19 cellular contexts compared by ENCODE assay signal in genomic region chr20:23881371-23881770, GRCh38. TPM values are rescaled to one million over a fixed set of nuclear protein-coding genes. Genes with fewer than 3 reads are reported as not detected.
DNase-seq lines count a peak whose midpoint lies in the region; ATAC-seq, FAIRE-seq and TF ChIP-seq lines count a peak whose summit lies in the region.
"Had no signal": no experiment of that assay in that cellular context is flagged by ENCODE, and none has a peak within 500 bp of the region (broad histone marks: within the 10 kb centered on the region; RNA-seq: fewer than 3 reads in every experiment).

No MANE protein-coding gene starts in this region.

- H3K27me3 ChIP-seq in esophagus muscularis mucosa (no peaks in the 10 kb centered on the region), small intestine (ENCODE audit: control insufficient read depth in 2 of 2, insufficient read depth in 2 of 2, low read length in 2 of 2) (no peaks in the 10 kb centered on the region)
- H3K27me3 ChIP-seq: BLaER1 treated with 17β-estradiol and CSF1 and Interleukin-3, amounts not matched to agents 10 nM and 100 nM had no signal

- TF ChIP-seq EP300 in esophagus muscularis mucosa (IDR thresholded peaks at IDR 0.05) = no peak

- H3K9me3 Mint-ChIP-seq in effector memory CD8-positive, alpha-beta T cell = no peaks in the 10 kb centered on the region
- H3K9me3 Mint-ChIP-seq: CD4-positive, CD25-positive, alpha-beta regulatory T cell; H9 had no signal

- DNase-seq in A172 (ENCODE audit: low spot score) = peak; percentile 14
- DNase-seq in RCC 7860 (ENCODE audit: low spot score) = peak; percentile 21
- DNase-seq in esophagus muscularis mucosa (ENCODE audit: extremely low spot score) = no peak
- DNase-seq in kidney tubule cell (ENCODE audit: low spot score) = peak; percentile 80
- DNase-seq in effector memory CD8-positive, alpha-beta T cell = no peak
- no peak for DNase-seq in small intestine
- no peak for DNase-seq in DMS53 (lab: John Stamatoyannopoulos, UW)
- DNase-seq: 8988T; ACHN; CD4-positive, CD25-positive, alpha-beta regulatory T cell; DMS79 treated with DMSO at 0.1 percent for 48 hours; EL; GOT3; H9 had no signal

- H3K9me3 ChIP-seq in esophagus muscularis mucosa = no peaks in the 10 kb centered on the region
- no peaks in the 10 kb centered on the region for H3K9me3 ChIP-seq in small intestine (ENCODE audit: control insufficient read depth, low read depth)
- H3K9me3 ChIP-seq: BLaER1 treated with 17β-estradiol and CSF1 and Interleukin-3, amounts not matched to agents 10 nM and 100 nM had no signal

- H3K27ac ChIP-seq in esophagus muscularis mucosa (replicated peaks in 1 of 4) (peak overlapping the region in 3 of 4 donors; percentile 78 to 83 (median 79)), small intestine (ENCODE audit: low read depth in 1 of 2, low read length in 1 of 2) (no peak overlapping the region)
- H3K27ac ChIP-seq: BLaER1 treated with 17β-estradiol and CSF1 and Interleukin-3, amounts not matched to agents 10 nM and 100 nM had no signal

- ATAC-seq in effector memory CD8-positive, alpha-beta T cell (replicated peaks) = no peak
- ATAC-seq in GM18873 (IDR thresholded peaks at IDR 0.05; ENCODE audit: low FRiP score, unreplicated experiment) = no peak

- no peak for TF ChIP-seq CTCF in esophagus muscularis mucosa (IDR thresholded peaks at IDR 0.05)

- intact Hi-C loops in esophagus muscularis mucosa (cut with DNase I) = loop anchor here (5.0 kb wide), 1 partner anchor 79 kb away; no protein-coding TSS in a partner anchor

- H3K36me3 Mint-ChIP-seq in effector memory CD8-positive, alpha-beta T cell (ENCODE audit: insufficient read depth) = no peaks in the 10 kb centered on the region
- H3K36me3 Mint-ChIP-seq: CD4-positive, CD25-positive, alpha-beta regulatory T cell had no signal

- FAIRE-seq in RCC 7860 (lab: Jason Lieb, UNC) = no peak
- FAIRE-seq in small intestine (lab: Jason Lieb, UNC) = no peak
- FAIRE-seq: G401.6, GM12891, GM19239 had no signal

- no peak overlapping the region for H3K27ac Mint-ChIP-seq in effector memory CD8-positive, alpha-beta T cell
- H3K27ac Mint-ChIP-seq: CD4-positive, CD25-positive, alpha-beta regulatory T cell; H9 had no signal

- TF ChIP-seq POLR2A in esophagus muscularis mucosa (IDR thresholded peaks at IDR 0.05; ENCODE audit: low read depth) = no peak

- WGBS in esophagus muscularis mucosa = 73% methylated on average over 3 of the region's 6 CpGs
- WGBS in small intestine, 3 donors = 44 to 77% (median 48%) methylated on average over 6 of the region's 6 CpGs

- H3K36me3 ChIP-seq in esophagus muscularis mucosa (no peaks in the 10 kb centered on the region), small intestine (ENCODE audit: control insufficient read depth in 2 of 2, insufficient read depth in 2 of 2, low read length in 2 of 2) (no peaks in the 10 kb centered on the region)
- H3K36me3 ChIP-seq: BLaER1 treated with 17β-estradiol and CSF1 and Interleukin-3, amounts not matched to agents 10 nM and 100 nM had no signal

- no peaks in the 10 kb centered on the region for H3K4me1 Mint-ChIP-seq in effector memory CD8-positive, alpha-beta T cell (ENCODE audit: low read depth in 2 of 2)
- H3K4me1 Mint-ChIP-seq: CD4-positive, CD25-positive, alpha-beta regulatory T cell had no signal

- peaks cover 4 to 40% of the 10 kb centered on the region in 2 donors for H3K27me3 Mint-ChIP-seq in effector memory CD8-positive, alpha-beta T cell
- H3K27me3 Mint-ChIP-seq: CD4-positive, CD25-positive, alpha-beta regulatory T cell had no signal

- H3K4me1 ChIP-seq in esophagus muscularis mucosa = peaks cover 0 to 77% (median 67%) of the 10 kb centered on the region in 4 donors
- H3K4me1 ChIP-seq in small intestine (ENCODE audit: control insufficient read depth in 2 of 2, insufficient read depth in 1 of 2, low read depth in 1 of 2, low read length in 1 of 2) = no peaks in the 10 kb centered on the region

- H3K4me3 Mint-ChIP-seq in effector memory CD8-positive, alpha-beta T cell = no peak overlapping the region
- H3K4me3 Mint-ChIP-seq: CD4-positive, CD25-positive, alpha-beta regulatory T cell; H9 had no signal

- H3K4me3 ChIP-seq in esophagus muscularis mucosa = no peak overlapping the region
- no peak overlapping the region for H3K4me3 ChIP-seq in small intestine (ENCODE audit: low read depth in 1 of 2, low read length in 2 of 2)
- H3K4me3 ChIP-seq: BLaER1 treated with 17β-estradiol and CSF1 and Interleukin-3, amounts not matched to agents 10 nM and 100 nM had no signal

RNA-seq across cellular contexts. Expression of gene CST5, which starts 1.8 kb away (rescaled TPM):
- total RNA-seq in A172 (2014; rRNA removed; shearing (Covaris generic)) = not detected in 2 replicates
- 1 to 10 TPM in 3 of 4 donors, not detected in 1; 1.4 to 4.5 (median 3.7) TPM for total RNA-seq in esophagus muscularis mucosa
- under 1 TPM in 1 of 3 donors, not detected in 2; 0.16 TPM for polyA plus RNA-seq in small intestine
- total RNA-seq: CD4-positive, CD25-positive, alpha-beta regulatory T cell; H9 had no signal
- polyA plus RNA-seq: CD4-positive, CD25-positive, alpha-beta regulatory T cell had no signal

RNA-seq across cellular contexts. Expression of gene CST2, which starts 54.8 kb away (rescaled TPM):
- total RNA-seq in A172 (2014; rRNA removed; shearing (Covaris generic)) = not detected in 2 replicates
- total RNA-seq in esophagus muscularis mucosa = 1 to 10 TPM in 1 of 4 donors, under 1 TPM in 2, not detected in 1; 0.45 to 2.1 (median 0.86) TPM
- polyA plus RNA-seq in small intestine = under 1 TPM in 1 of 3 donors, not detected in 2; 0.31 TPM
- total RNA-seq: CD4-positive, CD25-positive, alpha-beta regulatory T cell; H9 had no signal
- polyA plus RNA-seq: CD4-positive, CD25-positive, alpha-beta regulatory T cell had no signal

Comparison
In these comparisons a context has a peak if more than half of its experiments do, and no peak if none do; other contexts are left out.
1. DNase-seq: peak in A172 (single experiment), RCC 7860 (single experiment) and kidney tubule cell (single experiment); none in esophagus muscularis mucosa (single experiment), effector memory CD8-positive, alpha-beta T cell (0 of 3), small intestine (single experiment) and DMS53 (single experiment).
2. H3K27ac ChIP-seq: peak in esophagus muscularis mucosa (3 of 4); none in small intestine (0 of 2).